Comparison of ENCODE assay signal across 1 cellular context in the genomic region with DNA sequence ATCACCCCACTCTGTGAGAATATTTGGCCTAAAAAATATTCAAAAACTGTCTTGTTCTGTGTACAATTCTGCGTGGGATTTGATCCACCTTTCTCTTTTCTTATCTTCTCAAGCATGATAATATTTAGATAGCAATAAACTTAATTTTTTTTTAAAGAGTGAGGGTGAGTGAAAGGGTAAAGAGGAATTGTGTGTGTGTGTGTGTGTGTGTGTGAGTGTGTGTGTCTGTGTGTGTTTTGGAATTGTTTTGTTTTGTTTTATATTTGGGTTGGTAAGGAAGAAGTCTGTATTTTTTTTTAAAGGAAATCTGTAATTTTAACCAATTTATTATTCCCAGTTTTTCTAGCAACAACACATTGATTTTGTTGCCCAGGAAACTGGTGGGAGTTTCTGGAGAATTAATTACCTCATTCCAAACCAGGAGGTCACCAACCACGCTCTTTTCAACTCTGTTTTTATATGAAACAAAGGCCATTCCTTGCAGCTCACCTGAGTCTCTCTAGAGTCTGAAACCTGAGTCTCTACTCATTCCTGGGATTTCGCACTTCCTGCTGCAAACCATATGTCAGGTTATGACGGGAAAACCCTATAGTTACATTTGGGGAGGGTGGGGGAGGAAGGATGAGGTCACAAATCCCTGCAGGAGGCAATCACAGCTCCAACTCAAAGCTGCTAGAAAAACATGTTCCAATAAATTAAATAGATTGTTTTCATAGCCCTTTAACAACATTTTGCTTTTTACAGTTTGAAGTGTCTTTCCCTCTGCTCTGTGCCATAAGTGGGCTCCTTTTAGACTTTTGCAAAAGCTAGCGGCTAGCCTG.
TF ChIP-seq lines count a peak whose summit lies in the region.

No MANE protein-coding gene starts in this region.

TF ChIP-seq in HEK293, 187 proteins besides CTCF, POLR2A, EP300 and RAD21 (continued from another document and continues in another):
- TF ChIP-seq, protein P1, sequence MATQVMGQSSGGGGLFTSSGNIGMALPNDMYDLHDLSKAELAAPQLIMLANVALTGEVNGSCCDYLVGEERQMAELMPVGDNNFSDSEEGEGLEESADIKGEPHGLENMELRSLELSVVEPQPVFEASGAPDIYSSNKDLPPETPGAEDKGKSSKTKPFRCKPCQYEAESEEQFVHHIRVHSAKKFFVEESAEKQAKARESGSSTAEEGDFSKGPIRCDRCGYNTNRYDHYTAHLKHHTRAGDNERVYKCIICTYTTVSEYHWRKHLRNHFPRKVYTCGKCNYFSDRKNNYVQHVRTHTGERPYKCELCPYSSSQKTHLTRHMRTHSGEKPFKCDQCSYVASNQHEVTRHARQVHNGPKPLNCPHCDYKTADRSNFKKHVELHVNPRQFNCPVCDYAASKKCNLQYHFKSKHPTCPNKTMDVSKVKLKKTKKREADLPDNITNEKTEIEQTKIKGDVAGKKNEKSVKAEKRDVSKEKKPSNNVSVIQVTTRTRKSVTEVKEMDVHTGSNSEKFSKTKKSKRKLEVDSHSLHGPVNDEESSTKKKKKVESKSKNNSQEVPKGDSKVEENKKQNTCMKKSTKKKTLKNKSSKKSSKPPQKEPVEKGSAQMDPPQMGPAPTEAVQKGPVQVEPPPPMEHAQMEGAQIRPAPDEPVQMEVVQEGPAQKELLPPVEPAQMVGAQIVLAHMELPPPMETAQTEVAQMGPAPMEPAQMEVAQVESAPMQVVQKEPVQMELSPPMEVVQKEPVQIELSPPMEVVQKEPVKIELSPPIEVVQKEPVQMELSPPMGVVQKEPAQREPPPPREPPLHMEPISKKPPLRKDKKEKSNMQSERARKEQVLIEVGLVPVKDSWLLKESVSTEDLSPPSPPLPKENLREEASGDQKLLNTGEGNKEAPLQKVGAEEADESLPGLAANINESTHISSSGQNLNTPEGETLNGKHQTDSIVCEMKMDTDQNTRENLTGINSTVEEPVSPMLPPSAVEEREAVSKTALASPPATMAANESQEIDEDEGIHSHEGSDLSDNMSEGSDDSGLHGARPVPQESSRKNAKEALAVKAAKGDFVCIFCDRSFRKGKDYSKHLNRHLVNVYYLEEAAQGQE (tag by site-specific recombination; IDR thresholded peaks at IDR 0.05), result no peak
- peak; percentile 76; the same call in 1 of the 2 replicates for TF ChIP-seq ZNF561 (tag by site-specific recombination; IDR thresholded peaks at IDR 0.05; ENCODE audit: borderline replicate concordance)
- TF ChIP-seq, protein P2, sequence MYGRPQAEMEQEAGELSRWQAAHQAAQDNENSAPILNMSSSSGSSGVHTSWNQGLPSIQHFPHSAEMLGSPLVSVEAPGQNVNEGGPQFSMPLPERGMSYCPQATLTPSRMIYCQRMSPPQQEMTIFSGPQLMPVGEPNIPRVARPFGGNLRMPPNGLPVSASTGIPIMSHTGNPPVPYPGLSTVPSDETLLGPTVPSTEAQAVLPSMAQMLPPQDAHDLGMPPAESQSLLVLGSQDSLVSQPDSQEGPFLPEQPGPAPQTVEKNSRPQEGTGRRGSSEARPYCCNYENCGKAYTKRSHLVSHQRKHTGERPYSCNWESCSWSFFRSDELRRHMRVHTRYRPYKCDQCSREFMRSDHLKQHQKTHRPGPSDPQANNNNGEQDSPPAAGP (tag by site-specific recombination; IDR thresholded peaks at IDR 0.05), result peak; percentile 85
- TF ChIP-seq ZNF366 (tag by site-specific recombination; conservative IDR thresholded peaks at IDR 0.05), result peak; percentile 71
- TF ChIP-seq ZNF155 (tag by site-specific recombination; IDR thresholded peaks at IDR 0.05), result no peak
- TF ChIP-seq, protein P3, sequence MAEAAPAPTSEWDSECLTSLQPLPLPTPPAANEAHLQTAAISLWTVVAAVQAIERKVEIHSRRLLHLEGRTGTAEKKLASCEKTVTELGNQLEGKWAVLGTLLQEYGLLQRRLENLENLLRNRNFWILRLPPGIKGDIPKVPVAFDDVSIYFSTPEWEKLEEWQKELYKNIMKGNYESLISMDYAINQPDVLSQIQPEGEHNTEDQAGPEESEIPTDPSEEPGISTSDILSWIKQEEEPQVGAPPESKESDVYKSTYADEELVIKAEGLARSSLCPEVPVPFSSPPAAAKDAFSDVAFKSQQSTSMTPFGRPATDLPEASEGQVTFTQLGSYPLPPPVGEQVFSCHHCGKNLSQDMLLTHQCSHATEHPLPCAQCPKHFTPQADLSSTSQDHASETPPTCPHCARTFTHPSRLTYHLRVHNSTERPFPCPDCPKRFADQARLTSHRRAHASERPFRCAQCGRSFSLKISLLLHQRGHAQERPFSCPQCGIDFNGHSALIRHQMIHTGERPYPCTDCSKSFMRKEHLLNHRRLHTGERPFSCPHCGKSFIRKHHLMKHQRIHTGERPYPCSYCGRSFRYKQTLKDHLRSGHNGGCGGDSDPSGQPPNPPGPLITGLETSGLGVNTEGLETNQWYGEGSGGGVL (tag by site-specific recombination; IDR thresholded peaks at IDR 0.05), result peak; percentile 90
- TF ChIP-seq PRDM1 (tag by site-specific recombination; IDR thresholded peaks at IDR 0.05), result peak; percentile 82
- peak; percentile 75; the same call in 1 of the 2 replicates for TF ChIP-seq BCL11A (tag by site-specific recombination; IDR thresholded peaks at IDR 0.05; ENCODE audit: low read depth)
- TF ChIP-seq ZNF544 (tag by site-specific recombination; IDR thresholded peaks at IDR 0.05), result no peak
- TF ChIP-seq, protein P4, sequence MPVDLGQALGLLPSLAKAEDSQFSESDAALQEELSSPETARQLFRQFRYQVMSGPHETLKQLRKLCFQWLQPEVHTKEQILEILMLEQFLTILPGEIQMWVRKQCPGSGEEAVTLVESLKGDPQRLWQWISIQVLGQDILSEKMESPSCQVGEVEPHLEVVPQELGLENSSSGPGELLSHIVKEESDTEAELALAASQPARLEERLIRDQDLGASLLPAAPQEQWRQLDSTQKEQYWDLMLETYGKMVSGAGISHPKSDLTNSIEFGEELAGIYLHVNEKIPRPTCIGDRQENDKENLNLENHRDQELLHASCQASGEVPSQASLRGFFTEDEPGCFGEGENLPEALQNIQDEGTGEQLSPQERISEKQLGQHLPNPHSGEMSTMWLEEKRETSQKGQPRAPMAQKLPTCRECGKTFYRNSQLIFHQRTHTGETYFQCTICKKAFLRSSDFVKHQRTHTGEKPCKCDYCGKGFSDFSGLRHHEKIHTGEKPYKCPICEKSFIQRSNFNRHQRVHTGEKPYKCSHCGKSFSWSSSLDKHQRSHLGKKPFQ (tag by site-specific recombination; IDR thresholded peaks at IDR 0.05), result no peak
- TF ChIP-seq KLF8 (tag by site-specific recombination; IDR thresholded peaks at IDR 0.05), result peak; percentile 72
- 0 out of 2 replicates have a peak, but pooled peaks have one; percentile 21 for TF ChIP-seq ZBTB7A (tag by site-specific recombination; IDR thresholded peaks at IDR 0.05; ENCODE audit: low read depth)
- peak; percentile 90 for TF ChIP-seq ZNF24 (tag by site-specific recombination; IDR thresholded peaks at IDR 0.05)
- TF ChIP-seq ZSCAN23 (tag by site-specific recombination; IDR thresholded peaks at IDR 0.05), result peak; percentile 61; the same call in 1 of the 2 replicates
- TF ChIP-seq IKZF3 (tag by site-specific recombination; IDR thresholded peaks at IDR 0.05), result peak; percentile 93
- peak; percentile 100 for TF ChIP-seq GFI1B (tag by site-specific recombination; IDR thresholded peaks at IDR 0.05)
- TF ChIP-seq, protein P5, sequence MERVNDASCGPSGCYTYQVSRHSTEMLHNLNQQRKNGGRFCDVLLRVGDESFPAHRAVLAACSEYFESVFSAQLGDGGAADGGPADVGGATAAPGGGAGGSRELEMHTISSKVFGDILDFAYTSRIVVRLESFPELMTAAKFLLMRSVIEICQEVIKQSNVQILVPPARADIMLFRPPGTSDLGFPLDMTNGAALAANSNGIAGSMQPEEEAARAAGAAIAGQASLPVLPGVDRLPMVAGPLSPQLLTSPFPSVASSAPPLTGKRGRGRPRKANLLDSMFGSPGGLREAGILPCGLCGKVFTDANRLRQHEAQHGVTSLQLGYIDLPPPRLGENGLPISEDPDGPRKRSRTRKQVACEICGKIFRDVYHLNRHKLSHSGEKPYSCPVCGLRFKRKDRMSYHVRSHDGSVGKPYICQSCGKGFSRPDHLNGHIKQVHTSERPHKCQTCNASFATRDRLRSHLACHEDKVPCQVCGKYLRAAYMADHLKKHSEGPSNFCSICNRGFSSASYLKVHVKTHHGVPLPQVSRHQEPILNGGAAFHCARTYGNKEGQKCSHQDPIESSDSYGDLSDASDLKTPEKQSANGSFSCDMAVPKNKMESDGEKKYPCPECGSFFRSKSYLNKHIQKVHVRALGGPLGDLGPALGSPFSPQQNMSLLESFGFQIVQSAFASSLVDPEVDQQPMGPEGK (tag by site-specific recombination; IDR thresholded peaks at IDR 0.05), result peak; percentile 91
- TF ChIP-seq, protein P6, sequence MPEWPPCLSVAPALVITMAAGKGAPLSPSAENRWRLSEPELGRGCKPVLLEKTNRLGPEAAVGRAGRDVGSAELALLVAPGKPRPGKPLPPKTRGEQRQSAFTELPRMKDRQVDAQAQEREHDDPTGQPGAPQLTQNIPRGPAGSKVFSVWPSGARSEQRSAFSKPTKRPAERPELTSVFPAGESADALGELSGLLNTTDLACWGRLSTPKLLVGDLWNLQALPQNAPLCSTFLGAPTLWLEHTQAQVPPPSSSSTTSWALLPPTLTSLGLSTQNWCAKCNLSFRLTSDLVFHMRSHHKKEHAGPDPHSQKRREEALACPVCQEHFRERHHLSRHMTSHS (tag by site-specific recombination; IDR thresholded peaks at IDR 0.05), result peak; percentile 57; the same call in 1 of the 2 replicates
- TF ChIP-seq ZNF184 (tag by site-specific recombination; IDR thresholded peaks at IDR 0.05), result peak; percentile 87
- peak; percentile 99 for TF ChIP-seq ZNF629 (tag by site-specific recombination; IDR thresholded peaks at IDR 0.05)
- TF ChIP-seq ZIC2 (tag by site-specific recombination; IDR thresholded peaks at IDR 0.05), result peak; percentile 58
- TF ChIP-seq ZNF514 (tag by site-specific recombination; IDR thresholded peaks at IDR 0.05), result no peak
- peak; percentile 23; the same call in 1 of the 2 replicates for TF ChIP-seq SP2 (tag by site-specific recombination; IDR thresholded peaks at IDR 0.05)
- TF ChIP-seq OSR2 (tag by site-specific recombination; IDR thresholded peaks at IDR 0.05), result peak; percentile 78
- TF ChIP-seq KLF16 (tag by site-specific recombination; IDR thresholded peaks at IDR 0.05), result no peak
- peak; percentile 36; the same call in 1 of the 2 replicates for TF ChIP-seq ZNF76 (tag by site-specific recombination; IDR thresholded peaks at IDR 0.05; ENCODE audit: borderline replicate concordance, low read depth)
- TF ChIP-seq ZNF792 (tag by site-specific recombination; IDR thresholded peaks at IDR 0.05), result 0 out of 2 replicates have a peak, but pooled peaks have one; percentile 46
- peak; percentile 93 for TF ChIP-seq ZNF843 (tag by site-specific recombination; IDR thresholded peaks at IDR 0.05)
- TF ChIP-seq ZNF777 (tag by site-specific recombination; IDR thresholded peaks at IDR 0.05; ENCODE audit: borderline replicate concordance), result no peak
- TF ChIP-seq ZNF585B (tag by site-specific recombination; IDR thresholded peaks at IDR 0.05), result no peak
- TF ChIP-seq ZSCAN30 (tag by site-specific recombination; IDR thresholded peaks at IDR 0.05), result peak; percentile 71; the same call in 1 of the 2 replicates
- TF ChIP-seq, protein P7, sequence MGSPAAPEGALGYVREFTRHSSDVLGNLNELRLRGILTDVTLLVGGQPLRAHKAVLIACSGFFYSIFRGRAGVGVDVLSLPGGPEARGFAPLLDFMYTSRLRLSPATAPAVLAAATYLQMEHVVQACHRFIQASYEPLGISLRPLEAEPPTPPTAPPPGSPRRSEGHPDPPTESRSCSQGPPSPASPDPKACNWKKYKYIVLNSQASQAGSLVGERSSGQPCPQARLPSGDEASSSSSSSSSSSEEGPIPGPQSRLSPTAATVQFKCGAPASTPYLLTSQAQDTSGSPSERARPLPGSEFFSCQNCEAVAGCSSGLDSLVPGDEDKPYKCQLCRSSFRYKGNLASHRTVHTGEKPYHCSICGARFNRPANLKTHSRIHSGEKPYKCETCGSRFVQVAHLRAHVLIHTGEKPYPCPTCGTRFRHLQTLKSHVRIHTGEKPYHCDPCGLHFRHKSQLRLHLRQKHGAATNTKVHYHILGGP (tag by site-specific recombination; IDR thresholded peaks at IDR 0.05), result peak; percentile 21; the same call in 1 of the 2 replicates
- no peak for TF ChIP-seq HOXD13 (CRISPR knock-in tag; IDR thresholded peaks at IDR 0.05; ENCODE audit: borderline replicate concordance)
- TF ChIP-seq, protein P8, sequence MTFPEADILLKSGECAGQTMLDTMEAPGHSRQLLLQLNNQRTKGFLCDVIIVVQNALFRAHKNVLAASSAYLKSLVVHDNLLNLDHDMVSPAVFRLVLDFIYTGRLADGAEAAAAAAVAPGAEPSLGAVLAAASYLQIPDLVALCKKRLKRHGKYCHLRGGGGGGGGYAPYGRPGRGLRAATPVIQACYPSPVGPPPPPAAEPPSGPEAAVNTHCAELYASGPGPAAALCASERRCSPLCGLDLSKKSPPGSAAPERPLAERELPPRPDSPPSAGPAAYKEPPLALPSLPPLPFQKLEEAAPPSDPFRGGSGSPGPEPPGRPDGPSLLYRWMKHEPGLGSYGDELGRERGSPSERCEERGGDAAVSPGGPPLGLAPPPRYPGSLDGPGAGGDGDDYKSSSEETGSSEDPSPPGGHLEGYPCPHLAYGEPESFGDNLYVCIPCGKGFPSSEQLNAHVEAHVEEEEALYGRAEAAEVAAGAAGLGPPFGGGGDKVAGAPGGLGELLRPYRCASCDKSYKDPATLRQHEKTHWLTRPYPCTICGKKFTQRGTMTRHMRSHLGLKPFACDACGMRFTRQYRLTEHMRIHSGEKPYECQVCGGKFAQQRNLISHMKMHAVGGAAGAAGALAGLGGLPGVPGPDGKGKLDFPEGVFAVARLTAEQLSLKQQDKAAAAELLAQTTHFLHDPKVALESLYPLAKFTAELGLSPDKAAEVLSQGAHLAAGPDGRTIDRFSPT (tag by site-specific recombination; IDR thresholded peaks at IDR 0.05), result peak; percentile 54; the same call in 1 of the 2 replicates
- TF ChIP-seq, protein P9, sequence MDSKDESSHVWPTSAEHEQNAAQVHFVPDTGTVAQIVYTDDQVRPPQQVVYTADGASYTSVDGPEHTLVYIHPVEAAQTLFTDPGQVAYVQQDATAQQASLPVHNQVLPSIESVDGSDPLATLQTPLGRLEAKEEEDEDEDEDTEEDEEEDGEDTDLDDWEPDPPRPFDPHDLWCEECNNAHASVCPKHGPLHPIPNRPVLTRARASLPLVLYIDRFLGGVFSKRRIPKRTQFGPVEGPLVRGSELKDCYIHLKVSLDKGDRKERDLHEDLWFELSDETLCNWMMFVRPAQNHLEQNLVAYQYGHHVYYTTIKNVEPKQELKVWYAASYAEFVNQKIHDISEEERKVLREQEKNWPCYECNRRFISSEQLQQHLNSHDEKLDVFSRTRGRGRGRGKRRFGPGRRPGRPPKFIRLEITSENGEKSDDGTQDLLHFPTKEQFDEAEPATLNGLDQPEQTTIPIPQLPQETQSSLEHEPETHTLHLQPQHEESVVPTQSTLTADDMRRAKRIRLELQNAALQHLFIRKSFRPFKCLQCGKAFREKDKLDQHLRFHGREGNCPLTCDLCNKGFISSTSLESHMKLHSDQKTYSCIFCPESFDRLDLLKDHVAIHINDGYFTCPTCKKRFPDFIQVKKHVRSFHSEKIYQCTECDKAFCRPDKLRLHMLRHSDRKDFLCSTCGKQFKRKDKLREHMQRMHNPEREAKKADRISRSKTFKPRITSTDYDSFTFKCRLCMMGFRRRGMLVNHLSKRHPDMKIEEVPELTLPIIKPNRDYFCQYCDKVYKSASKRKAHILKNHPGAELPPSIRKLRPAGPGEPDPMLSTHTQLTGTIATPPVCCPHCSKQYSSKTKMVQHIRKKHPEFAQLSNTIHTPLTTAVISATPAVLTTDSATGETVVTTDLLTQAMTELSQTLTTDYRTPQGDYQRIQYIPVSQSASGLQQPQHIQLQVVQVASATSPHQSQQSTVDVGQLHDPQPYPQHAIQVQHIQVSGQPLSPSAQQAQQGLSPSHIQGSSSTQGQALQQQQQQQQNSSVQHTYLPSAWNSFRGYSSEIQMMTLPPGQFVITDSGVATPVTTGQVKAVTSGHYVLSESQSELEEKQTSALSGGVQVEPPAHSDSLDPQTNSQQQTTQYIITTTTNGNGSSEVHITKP (tag by site-specific recombination; IDR thresholded peaks at IDR 0.05), result peak; percentile 52; the same call in 1 of the 2 replicates
